In genomic region chr3:186664119-186664495, GRCh38 we compare ENCODE assay signal across 1 cellular context.
A peak's percentile ranks its signal among the peaks of the same experiment; 100 is the strongest.
TF ChIP-seq lines count a peak whose summit lies in the region.

No MANE protein-coding gene starts in this region.

TF ChIP-seq in H1, 55 proteins besides CTCF, POLR2A, EP300 and RAD21:
- TF ChIP-seq SP1 (IDR thresholded peaks at IDR 0.05; ENCODE audit: low read depth, low read length) (peak; percentile 49; the same call in 1 of the 2 replicates), TEAD4 (IDR thresholded peaks at IDR 0.05; ENCODE audit: low read depth, low read length) (peak; percentile 86), CHD7 (IDR thresholded peaks at IDR 0.05; ENCODE audit: insufficient replicate concordance, low read length) (peak; percentile 26), CEBPB (IDR thresholded peaks at IDR 0.05; ENCODE audit: low read depth, low read length) (no peak), CBX5 (IDR thresholded peaks at IDR 0.05; ENCODE audit: low read depth, low read length) (no peak)
